In the genomic region with DNA sequence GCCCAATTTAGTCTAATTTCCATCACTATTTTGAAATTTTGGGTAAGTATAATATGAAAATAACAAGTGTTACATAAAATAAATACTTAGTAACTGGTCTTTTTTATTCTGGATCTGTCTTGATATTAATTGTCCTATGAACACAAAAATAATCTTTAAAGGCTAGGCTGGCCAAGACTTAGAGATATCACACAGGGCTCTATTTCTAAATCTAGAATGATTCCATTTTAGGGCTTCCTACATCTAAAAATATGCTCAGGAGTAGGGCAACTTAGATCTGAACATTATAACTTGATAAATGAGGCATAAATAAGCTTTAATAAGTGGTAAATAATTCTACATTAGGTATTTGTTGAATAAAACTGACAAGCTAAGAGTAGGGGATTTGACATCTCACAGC, we compare ENCODE assay signal across 22 cellular contexts.
"Had no signal": no experiment of that assay in that cellular context is flagged by ENCODE, and none has a peak within 500 bp of the region (broad histone marks: within the 10 kb centered on the region; RNA-seq: fewer than 3 reads in every experiment).

No MANE protein-coding gene starts in this region.

- H3K4me1 ChIP-seq: stomach had no signal

- H3K27me3 Mint-ChIP-seq: activated CD4-positive, alpha-beta memory T cell treated with anti-CD3 and anti-CD28 coated beads, Interleukin-2, amount 10 ng/mL, durations not matched to agents 7 days and 5 days; activated CD8-positive, alpha-beta memory T cell treated with anti-CD3 and anti-CD28 coated beads, Interleukin-2, amount 10 ng/mL, durations not matched to agents 7 days and 5 days; progenitor cell of endocrine pancreas had no signal

- FAIRE-seq: colon, islet of Langerhans, TTC549 had no signal

- H3K27ac ChIP-seq: epithelial cell of prostate, skin epidermis, stomach had no signal

- H3K4me3 Mint-ChIP-seq: activated CD4-positive, alpha-beta memory T cell treated with anti-CD3 and anti-CD28 coated beads, Interleukin-2, amount 10 ng/mL, durations not matched to agents 7 days and 5 days; activated CD8-positive, alpha-beta memory T cell treated with anti-CD3 and anti-CD28 coated beads, Interleukin-2, amount 10 ng/mL, durations not matched to agents 7 days and 5 days; endodermal cell; T-helper 2 cell treated with Interferon-gamma antibody and Interleukin-4, amounts not matched to agents 5 μg/mL and 100 μg/mL, for 36 hours; WTC11 had no signal

- DNase-seq: activated CD4-positive, alpha-beta memory T cell treated with anti-CD3 and anti-CD28 coated beads, Interleukin-2, amount 10 ng/mL, durations not matched to agents 7 days and 5 days; activated CD4-positive, alpha-beta T cell treated with anti-CD3 and anti-CD28 coated beads for 4 hours; activated CD8-positive, alpha-beta memory T cell treated with anti-CD3 and anti-CD28 coated beads, Interleukin-2, amount 10 ng/mL, durations not matched to agents 7 days and 5 days; activated naive CD4-positive, alpha-beta T cell treated with anti-CD3 and anti-CD28 coated beads, Interleukin-2, amount 50 U/mL, for 16 hours; amniotic stem cell; caudate nucleus; endodermal cell; foreskin fibroblast; hippocampal formation; left colon; midbrain; stimulated activated CD4-positive, alpha-beta T cell treated with anti-CD3 and anti-CD28 coated beads, Interleukin-2, amount 100 ng/mL, for 48 hours; stomach; trophoblast cell had no signal

- H3K9me3 ChIP-seq: stomach had no signal

- ATAC-seq: activated CD8-positive, alpha-beta memory T cell treated with anti-CD3 and anti-CD28 coated beads, Interleukin-2, amount 10 ng/mL, durations not matched to agents 7 days and 5 days; left colon; WTC11 had no signal

- H3K27me3 ChIP-seq: stomach had no signal

- H3K9me3 Mint-ChIP-seq: activated CD4-positive, alpha-beta memory T cell treated with anti-CD3 and anti-CD28 coated beads, Interleukin-2, amount 10 ng/mL, durations not matched to agents 7 days and 5 days; endodermal cell; T-helper 2 cell treated with Interferon-gamma antibody and Interleukin-4, amounts not matched to agents 5 μg/mL and 100 μg/mL, for 36 hours; WTC11 had no signal

- H3K4me3 ChIP-seq: skin epidermis, stomach had no signal

- H3K4me1 Mint-ChIP-seq: endodermal cell, WTC11 had no signal

- H3K27ac Mint-ChIP-seq: activated CD4-positive, alpha-beta memory T cell treated with anti-CD3 and anti-CD28 coated beads, Interleukin-2, amount 10 ng/mL, durations not matched to agents 7 days and 5 days; activated CD8-positive, alpha-beta memory T cell treated with anti-CD3 and anti-CD28 coated beads, Interleukin-2, amount 10 ng/mL, durations not matched to agents 7 days and 5 days; endodermal cell; progenitor cell of endocrine pancreas; T-helper 2 cell treated with Interferon-gamma antibody and Interleukin-4, amounts not matched to agents 5 μg/mL and 100 μg/mL, for 36 hours; WTC11 had no signal
